In the genomic region with DNA sequence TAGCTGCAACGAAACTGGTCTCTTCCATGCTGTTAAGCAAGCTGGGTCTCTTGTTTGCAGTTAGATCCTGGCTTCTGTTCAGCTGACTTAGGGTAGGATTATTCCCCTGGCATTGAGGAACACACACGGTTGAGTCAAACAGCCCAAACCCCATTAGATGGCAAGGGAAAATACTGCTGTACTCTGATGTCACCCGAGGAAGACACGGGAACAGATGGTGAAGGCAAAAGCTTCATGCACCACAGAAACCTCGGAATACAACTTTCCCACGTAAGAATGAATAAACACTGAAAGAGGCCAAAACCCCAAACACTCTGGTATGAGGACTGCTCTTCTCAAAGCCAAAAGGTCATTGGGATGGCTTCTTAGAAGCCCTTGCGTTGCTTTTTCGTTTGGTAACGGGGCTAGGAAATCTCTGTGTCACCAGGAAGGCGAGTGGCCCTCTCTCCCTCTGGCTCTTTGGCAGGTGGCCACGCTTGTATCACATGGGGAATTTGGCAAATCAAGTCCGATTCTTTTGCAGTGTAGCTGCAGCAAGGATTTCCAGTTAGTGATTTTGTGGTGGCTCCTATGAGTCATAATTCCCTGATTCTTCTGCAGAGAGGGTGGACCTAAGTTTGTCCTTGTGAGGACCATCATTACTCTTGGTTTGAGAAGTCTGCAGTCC, we compare ENCODE assay signal across 8 cellular contexts. TPM values are rescaled to one million over a fixed set of nuclear protein-coding genes. Genes with fewer than 3 reads are reported as not detected.
A peak's percentile ranks its signal among the peaks of the same experiment; 100 is the strongest.
DNase-seq lines count a peak whose midpoint lies in the region; ATAC-seq and TF ChIP-seq lines count a peak whose summit lies in the region.

No MANE protein-coding gene starts in this region.

- no peaks in the 10 kb centered on the region for H3K36me3 ChIP-seq in Caco-2 (ENCODE audit: control insufficient read depth, insufficient read depth, low read length)

- H3K4me1 Mint-ChIP-seq in activated CD8-positive, alpha-beta T cell treated with anti-CD3 and anti-CD28 coated beads for 36 hours (ENCODE audit: low read depth): peaks cover 63% of the 10 kb centered on the region
- peaks cover 12% of the 10 kb centered on the region for H3K4me1 Mint-ChIP-seq in Caco-2 (ENCODE audit: low read depth, unreplicated experiment)

- TF ChIP-seq CTCF in activated CD8-positive, alpha-beta T cell treated with anti-CD3 and anti-CD28 coated beads for 36 hours (IDR thresholded peaks at IDR 0.05): no peak
- TF ChIP-seq CTCF in foreskin keratinocyte (conservative IDR thresholded peaks at IDR 0.05): no peak
- TF ChIP-seq CTCF in Caco-2 (IDR thresholded peaks at IDR 0.05; ENCODE audit: insufficient read depth in 1 of 2, low read depth in 1 of 2, low read length in 1 of 2, severe bottlenecking in 1 of 2, unreplicated experiment in 1 of 2): no peak

- CTCF ChIA-PET in activated CD8-positive, alpha-beta T cell treated with anti-CD3 and anti-CD28 coated beads for 36 hours (lab: Charles Lee): interaction anchor here (1.2 to 3.0 kb wide), 2 partner anchors 18 to 89 kb away, joined by 5 to 14 read pairs; no protein-coding TSS in a partner anchor
- CTCF ChIA-PET in Caco-2 (lab: Charles Lee): no interaction called here

- no peaks in the 10 kb centered on the region for H3K27me3 ChIP-seq in foreskin keratinocyte
- no peaks in the 10 kb centered on the region for H3K27me3 ChIP-seq in Caco-2 (replicated peaks; ENCODE audit: control insufficient read depth, insufficient read depth, low read length)

- intact Hi-C loops in activated CD8-positive, alpha-beta T cell treated with anti-CD3 and anti-CD28 coated beads for 36 hours (cut with micrococcal nuclease): no loop called here
- intact Hi-C loops in Caco-2 (cut with micrococcal nuclease; ENCODE audit: unreplicated experiment): no loop called here

- H3K9me3 ChIP-seq in Caco-2: no peaks in the 10 kb centered on the region

- peaks cover 16% of the 10 kb centered on the region for H3K4me1 ChIP-seq in foreskin keratinocyte
- peaks cover 13% of the 10 kb centered on the region; the same call in 1 of the 2 replicates for H3K4me1 ChIP-seq in Caco-2

- peak overlapping the region; percentile 55 for H3K27ac Mint-ChIP-seq in activated CD8-positive, alpha-beta T cell treated with anti-CD3 and anti-CD28 coated beads for 36 hours
- no peak overlapping the region for H3K27ac Mint-ChIP-seq in Caco-2 (ENCODE audit: unreplicated experiment)

- H3K4me3 Mint-ChIP-seq in activated CD8-positive, alpha-beta T cell treated with anti-CD3 and anti-CD28 coated beads for 36 hours: peak overlapping the region; percentile 65
- no peak overlapping the region for H3K4me3 Mint-ChIP-seq in Caco-2 (ENCODE audit: unreplicated experiment)

- H3K27ac ChIP-seq in foreskin keratinocyte: peak overlapping the region; percentile 33

- H3K36me3 Mint-ChIP-seq in activated CD8-positive, alpha-beta T cell treated with anti-CD3 and anti-CD28 coated beads for 36 hours (ENCODE audit: low read depth): peaks cover 6% of the 10 kb centered on the region
- no peaks in the 10 kb centered on the region for H3K36me3 Mint-ChIP-seq in Caco-2 (ENCODE audit: insufficient read depth, unreplicated experiment)

- BruUV-seq in Caco-2 (replicated peaks; lab: Mats Ljungman, UMichigan): no TSS peak

- ATAC-seq in HG03442 (IDR thresholded peaks at IDR 0.05; ENCODE audit: unreplicated experiment) (peak; percentile 27), foreskin keratinocyte (peak; percentile 77), GM21381 (IDR thresholded peaks at IDR 0.05; ENCODE audit: unreplicated experiment) (no peak)
- peak; percentile 1 for ATAC-seq in activated CD8-positive, alpha-beta T cell treated with anti-CD3 and anti-CD28 coated beads for 36 hours

- in situ Hi-C loops in G401 (cut with HindIII; ENCODE audit: low sequenced_read_pairs): no loop called here

- H3K27me3 Mint-ChIP-seq in activated CD8-positive, alpha-beta T cell treated with anti-CD3 and anti-CD28 coated beads for 36 hours: no peaks in the 10 kb centered on the region
- H3K27me3 Mint-ChIP-seq in Caco-2 (ENCODE audit: insufficient read depth, unreplicated experiment): no peaks in the 10 kb centered on the region

- POLR2A ChIA-PET in activated CD8-positive, alpha-beta T cell treated with anti-CD3 and anti-CD28 coated beads for 36 hours (lab: Charles Lee): interaction anchor here (1.0 to 1.6 kb wide), 3 partner anchors 18 to 26 kb away, joined by 3 to 4 read pairs (median 4); no protein-coding TSS in a partner anchor
- POLR2A ChIA-PET in Caco-2 (lab: Charles Lee): no interaction called here

- no peaks in the 10 kb centered on the region for H3K9me3 Mint-ChIP-seq in activated CD8-positive, alpha-beta T cell treated with anti-CD3 and anti-CD28 coated beads for 36 hours
- H3K9me3 Mint-ChIP-seq in Caco-2 (ENCODE audit: unreplicated experiment): peaks cover 2% of the 10 kb centered on the region

- DNase-seq in G401 (ENCODE audit: low spot score) (peak; percentile 96), foreskin keratinocyte (peak; percentile 37 to 67), putamen (ENCODE audit: low spot score) (peak; percentile 69), Caco-2 (no peak)
- peak; percentile 62 for DNase-seq in activated CD8-positive, alpha-beta T cell treated with anti-CD3 and anti-CD28 coated beads for 36 hours
- DNase-seq in stimulated activated CD4-positive, alpha-beta T cell treated with anti-CD3 and anti-CD28 coated beads, Interleukin-4, amount 100 ng/mL, for 1 hour: no peak

- H3K4me3 ChIP-seq in Caco-2 (ENCODE audit: low read depth, low read length): no peak overlapping the region

RNA-seq across cellular contexts. Expression of a gene that starts 16.7 kb away (rescaled TPM):
- total RNA-seq in G401 (2014; rRNA removed; shearing (Covaris generic)): 0.58 and 0.68 TPM in 2 replicates
- total RNA-seq in activated CD8-positive, alpha-beta T cell treated with anti-CD3 and anti-CD28 coated beads for 36 hours: 10 to 100 TPM; 77.4 to 87.3 TPM
- total RNA-seq in foreskin keratinocyte (13.0 and 18.8 TPM in 2 replicates), Caco-2 (2022) (3.6 and 5.6 TPM in 2 replicates)
- 4.1 and 5.3 TPM in 2 replicates for polyA plus RNA-seq in foreskin keratinocyte

Comparison
In these comparisons a context has a peak if more than half of its experiments do, and no peak if none do; other contexts are left out.
1. DNase-seq: peak in G401 (single experiment), activated CD8-positive, alpha-beta T cell treated with anti-CD3 and anti-CD28 coated beads for 36 hours (single experiment), foreskin keratinocyte (2 of 2) and putamen (single experiment); none in Caco-2 (0 of 2) and stimulated activated CD4-positive, alpha-beta T cell treated with anti-CD3 and anti-CD28 coated beads, Interleukin-4, amount 100 ng/mL, for 1 hour (single experiment).